In the genomic region with DNA sequence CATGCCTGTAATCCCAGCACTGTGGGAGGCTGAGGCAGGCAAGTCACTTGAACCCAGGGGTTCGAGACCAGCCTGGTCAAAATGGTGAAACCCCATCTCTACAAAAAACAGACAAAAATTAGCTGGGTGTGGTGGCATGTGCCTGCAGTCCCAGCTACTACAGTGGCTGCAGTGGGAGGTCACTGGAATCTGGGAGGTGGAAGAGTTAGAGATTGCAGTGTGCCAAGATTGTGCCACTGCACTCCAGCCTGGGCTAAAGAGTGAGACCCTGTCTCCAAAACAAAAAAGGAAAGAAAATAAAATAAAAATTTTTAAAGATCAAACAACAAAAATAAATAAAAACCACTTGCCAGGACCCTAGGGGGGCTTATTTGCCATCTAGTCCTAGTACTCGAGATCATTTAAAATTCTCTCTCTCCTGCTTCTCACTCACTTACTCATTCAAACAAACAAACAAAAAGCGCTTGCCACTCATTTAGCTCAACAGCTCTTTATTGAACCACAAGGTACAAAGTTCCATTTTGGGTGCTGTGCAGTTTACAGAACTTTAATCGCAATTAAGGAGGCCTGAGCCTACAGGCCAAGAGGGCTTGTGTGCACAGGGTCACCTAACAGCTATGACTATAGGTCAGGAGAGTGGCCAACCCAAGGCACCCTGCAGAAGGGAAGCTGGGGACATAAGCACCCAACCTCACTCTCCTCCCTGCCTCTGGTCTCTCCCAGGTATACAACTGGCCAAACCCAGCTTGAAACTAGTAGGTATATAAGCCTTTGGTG, we compare ENCODE assay signal across 19 cellular contexts. TPM values are rescaled to one million over a fixed set of nuclear protein-coding genes. Genes with fewer than 3 reads are reported as not detected.
"Had no signal": no experiment of that assay in that cellular context is flagged by ENCODE, and none has a peak within 500 bp of the region (broad histone marks: within the 10 kb centered on the region; RNA-seq: fewer than 3 reads in every experiment).

No MANE protein-coding gene starts in this region.

- H3K4me1 ChIP-seq: pancreas had no signal

- DNase-seq: activated CD4-positive, alpha-beta T cell treated with anti-CD3 and anti-CD28 coated beads for 48 hours; activated CD4-positive, CD25-positive, alpha-beta regulatory T cell; activated CD8-positive, alpha-beta memory T cell treated with anti-CD3 and anti-CD28 coated beads, Interleukin-2, amount 50 U/mL, for 4 hours; activated CD8-positive, alpha-beta T cell treated with anti-CD3 and anti-CD28 coated beads for 36 hours; activated naive CD4-positive, alpha-beta T cell treated with anti-CD3 and anti-CD28 coated beads, Interleukin-2, amount 10 ng/mL, durations not matched to agents 7 days and 5 days; activated naive CD8-positive, alpha-beta T cell treated with anti-CD3 and anti-CD28 coated beads, Interleukin-2, amount 50 U/mL, for 24 hours; activated T-cell treated with anti-CD3 and anti-CD28 coated beads, Interleukin-2, amount 50 U/mL, for 4 hours; anterior cingulate cortex; caudate nucleus; erythroblast; foreskin melanocyte; glutamatergic neuron; hypothalamus; left lung; natural killer cell; pancreas; stimulated activated naive B cell treated with anti-CD40 and anti-IgM and Interleukin-4, amounts not matched to agents 10 μg/mL and 1 μg/mL and 100 μg/mL, for 72 hours; T-cell had no signal

- H3K27me3 ChIP-seq: left lung, pancreas had no signal

- H3K9me3 ChIP-seq: left lung, neutrophil, pancreas had no signal

- H3K4me3 ChIP-seq: left lung, pancreas had no signal

- H3K27ac ChIP-seq: left lung, neutrophil, pancreas had no signal

- H3K36me3 ChIP-seq: left lung, neutrophil, pancreas had no signal

RNA-seq across cellular contexts. Expression of gene CHD9NB, which starts 4.4 kb away (rescaled TPM):
- total RNA-seq: activated T-cell treated with anti-CD3 and anti-CD28 coated beads, Interleukin-2, amount 50 U/mL, for 4 hours; T-cell had no signal
